Comparison of ENCODE assay signal across 2 cellular contexts in genomic region chr1:212186427-212187207, GRCh38.
TF ChIP-seq lines count a peak whose summit lies in the region.

No MANE protein-coding gene starts in this region.

TF ChIP-seq in SK-N-SH treated with all-trans-retinoic acid at 6 μM for 48 hours, 23 proteins besides CTCF, POLR2A, EP300 and RAD21 (continued from another document):
- TF ChIP-seq TSHZ2 (CRISPR knock-in tag; IDR thresholded peaks at IDR 0.05) (no peak), POU6F1 (CRISPR knock-in tag; IDR thresholded peaks at IDR 0.05; ENCODE audit: borderline replicate concordance, low read depth) (no peak), PPARA (CRISPR knock-in tag; IDR thresholded peaks at IDR 0.05; ENCODE audit: borderline replicate concordance) (no peak), TCF4 (CRISPR knock-in tag; IDR thresholded peaks at IDR 0.05; ENCODE audit: borderline replicate concordance) (no peak), TOX (CRISPR knock-in tag; IDR thresholded peaks at IDR 0.05; ENCODE audit: borderline replicate concordance) (no peak), SNAI2 (CRISPR knock-in tag; IDR thresholded peaks at IDR 0.05) (no peak), ZC3H10 (CRISPR knock-in tag; IDR thresholded peaks at IDR 0.05) (no peak), ZFP30 (CRISPR knock-in tag; IDR thresholded peaks at IDR 0.05) (no peak), ARNTL (CRISPR knock-in tag; IDR thresholded peaks at IDR 0.05; ENCODE audit: borderline replicate concordance, low read depth) (no peak), RARB (CRISPR knock-in tag; IDR thresholded peaks at IDR 0.05) (no peak), BACH2 (CRISPR knock-in tag; IDR thresholded peaks at IDR 0.05; ENCODE audit: borderline replicate concordance) (no peak), ESRRG (CRISPR knock-in tag; IDR thresholded peaks at IDR 0.05) (no peak), ISL1 (CRISPR knock-in tag; IDR thresholded peaks at IDR 0.05) (no peak)

TF ChIP-seq in SK-N-SH, 30 proteins besides CTCF, POLR2A, EP300 and RAD21 (continued from another document):
- TF ChIP-seq NRF1 (IDR thresholded peaks at IDR 0.05; ENCODE audit: low read depth, low read length) = no peak
- no peak for TF ChIP-seq YY1 (IDR thresholded peaks at IDR 0.05; ENCODE audit: low read depth)
- no peak for TF ChIP-seq EZH2phosphoT487 (IDR thresholded peaks at IDR 0.05; ENCODE audit: borderline replicate concordance, low read depth)
